In the genomic region with DNA sequence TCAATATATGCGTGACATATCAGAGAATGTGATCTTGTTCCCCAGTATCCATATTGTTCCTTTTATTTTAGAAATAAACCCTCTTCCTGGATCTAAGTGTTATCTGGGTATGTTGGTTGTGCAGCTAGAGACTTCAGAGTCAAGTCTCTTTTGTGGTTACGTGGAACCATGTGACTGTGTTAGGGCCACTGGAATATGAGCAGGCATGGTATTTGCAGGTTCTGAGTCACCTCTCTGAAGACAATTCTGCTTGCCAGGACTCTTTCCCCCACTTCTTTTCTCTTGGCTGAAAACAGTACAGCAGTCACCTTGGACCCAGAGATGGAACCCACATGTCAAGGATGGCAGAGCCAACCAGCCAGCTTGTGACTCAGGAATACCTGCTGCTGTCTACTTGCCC, we compare ENCODE assay signal across 18 cellular contexts. TPM values are rescaled to one million over a fixed set of nuclear protein-coding genes. Genes with fewer than 3 reads are reported as not detected.
"Had no signal": no experiment of that assay in that cellular context is flagged by ENCODE, and none has a peak within 500 bp of the region (broad histone marks: within the 10 kb centered on the region; RNA-seq: fewer than 3 reads in every experiment).

No MANE protein-coding gene starts in this region.

- H3K4me3 ChIP-seq: right lobe of liver, spleen had no signal

- H3K27me3 Mint-ChIP-seq: dendritic cell treated with granulocyte-macrophage colony-stimulating factor and Interleukin-4, amounts not matched to agents 40 ng/mL and 50 ng/mL, for 4 days; progenitor cell of endocrine pancreas had no signal

- H3K27ac ChIP-seq: right lobe of liver, spleen, VCaP had no signal

- H3K4me3 Mint-ChIP-seq: activated CD4-positive, alpha-beta T cell treated with anti-CD3 and anti-CD28 coated beads for 36 hours; activated CD8-positive, alpha-beta T cell treated with anti-CD3 and anti-CD28 coated beads, Interleukin-2, amount 10 ng/mL, durations not matched to agents 7 days and 5 days; central memory CD8-positive, alpha-beta T cell; dendritic cell treated with granulocyte-macrophage colony-stimulating factor and Interleukin-4, amounts not matched to agents 40 ng/mL and 50 ng/mL, for 4 days; effector memory CD8-positive, alpha-beta T cell; naive thymus-derived CD8-positive, alpha-beta T cell had no signal

- H3K36me3 Mint-ChIP-seq: naive thymus-derived CD8-positive, alpha-beta T cell had no signal

- H3K9me3 Mint-ChIP-seq: central memory CD8-positive, alpha-beta T cell; dendritic cell treated with granulocyte-macrophage colony-stimulating factor and Interleukin-4, amounts not matched to agents 40 ng/mL and 50 ng/mL, for 4 days; effector memory CD8-positive, alpha-beta T cell; naive thymus-derived CD8-positive, alpha-beta T cell had no signal

- ATAC-seq: activated CD4-positive, alpha-beta T cell treated with anti-CD3 and anti-CD28 coated beads for 36 hours; activated CD8-positive, alpha-beta T cell treated with anti-CD3 and anti-CD28 coated beads, Interleukin-2, amount 10 ng/mL, durations not matched to agents 7 days and 5 days; effector memory CD8-positive, alpha-beta T cell; esophagus mucosa; naive thymus-derived CD8-positive, alpha-beta T cell; right lobe of liver had no signal

- H3K27ac Mint-ChIP-seq: activated CD4-positive, alpha-beta T cell treated with anti-CD3 and anti-CD28 coated beads for 36 hours; activated CD8-positive, alpha-beta T cell treated with anti-CD3 and anti-CD28 coated beads, Interleukin-2, amount 10 ng/mL, durations not matched to agents 7 days and 5 days; dendritic cell treated with granulocyte-macrophage colony-stimulating factor and Interleukin-4, amounts not matched to agents 40 ng/mL and 50 ng/mL, for 4 days; effector memory CD8-positive, alpha-beta T cell; naive thymus-derived CD8-positive, alpha-beta T cell; progenitor cell of endocrine pancreas had no signal

- H3K4me1 Mint-ChIP-seq: activated CD4-positive, alpha-beta T cell treated with anti-CD3 and anti-CD28 coated beads for 36 hours; central memory CD8-positive, alpha-beta T cell; naive thymus-derived CD8-positive, alpha-beta T cell had no signal

- DNase-seq: activated CD4-positive, alpha-beta T cell treated with anti-CD3 and anti-CD28 coated beads for 36 hours; activated CD8-positive, alpha-beta memory T cell treated with anti-CD3 and anti-CD28 coated beads, Interleukin-2, amount 50 U/mL, for 48 hours; activated CD8-positive, alpha-beta T cell treated with anti-CD3 and anti-CD28 coated beads, Interleukin-2, amount 10 ng/mL, durations not matched to agents 7 days and 5 days; effector memory CD8-positive, alpha-beta T cell; hypothalamus; kidney glomerular epithelial cell; naive thymus-derived CD8-positive, alpha-beta T cell; nucleus accumbens; right lobe of liver; spleen; stimulated activated CD4-positive, alpha-beta T cell treated with anti-CD3 and anti-CD28 coated beads, Interleukin-1b, Interleukin-23, amount 100 ng/mL, for 48 hours; stimulated activated naive CD4-positive, alpha-beta T cell; T-helper 9 cell had no signal

- H3K36me3 ChIP-seq: right lobe of liver, spleen had no signal

- H3K9me3 ChIP-seq: right lobe of liver, spleen had no signal

- H3K4me1 ChIP-seq: right lobe of liver, spleen had no signal

- H3K27me3 ChIP-seq: right lobe of liver, spleen had no signal

RNA-seq across cellular contexts. Expression of a gene that starts 59.7 kb away (rescaled TPM):
- total RNA-seq: activated CD4-positive, alpha-beta T cell treated with anti-CD3 and anti-CD28 coated beads for 36 hours; activated CD8-positive, alpha-beta T cell treated with anti-CD3 and anti-CD28 coated beads, Interleukin-2, amount 10 ng/mL, durations not matched to agents 7 days and 5 days; naive thymus-derived CD8-positive, alpha-beta T cell; spleen had no signal
- polyA plus RNA-seq: naive thymus-derived CD8-positive, alpha-beta T cell had no signal
